ENCODE assay signal across 22 cellular contexts in genomic region chr10:108775911-108776475, GRCh38.
"Had no signal": no experiment of that assay in that cellular context is flagged by ENCODE, and none has a peak within 500 bp of the region (broad histone marks: within the 10 kb centered on the region; RNA-seq: fewer than 3 reads in every experiment).

No MANE protein-coding gene starts in this region.

- H3K9me3 ChIP-seq: lower lobe of right lung, neutrophil, spleen, testis, tibial nerve, upper lobe of right lung, vagina had no signal

- H3K4me3 ChIP-seq: hepatocyte, left ventricle myocardium inferior, lower lobe of right lung, spleen, testis, tibial nerve, upper lobe of right lung, vagina had no signal

- H3K4me1 ChIP-seq: left ventricle myocardium inferior, lower lobe of right lung, spleen, testis, tibial nerve, upper lobe of right lung, vagina had no signal

- H3K27ac ChIP-seq: hepatocyte, left ventricle myocardium inferior, lower lobe of right lung, neutrophil, spleen, testis, tibial nerve, upper lobe of right lung, vagina had no signal

- H3K4me2 ChIP-seq: hepatocyte had no signal

- FAIRE-seq: endometrium, kidney had no signal

- H3K27me3 ChIP-seq: hepatocyte, neutrophil, spleen, testis, tibial nerve, upper lobe of right lung, vagina had no signal

- H3K36me3 ChIP-seq: left ventricle myocardium inferior, lower lobe of right lung, neutrophil, spleen, tibial nerve, upper lobe of right lung, vagina had no signal

- DNase-seq: effector memory CD4-positive, alpha-beta T cell; foreskin melanocyte; head of caudate nucleus; kidney; left cardiac atrium; left ventricle myocardium inferior; lower lobe of right lung; mesenchymal stem cell; naive B cell; posterior cingulate gyrus; spleen; stimulated activated CD4-positive, alpha-beta T cell treated with anti-CD3 and anti-CD28 coated beads, Interleukin-15, amount 100 ng/mL, for 24 hours; stimulated activated CD4-positive, alpha-beta T cell treated with anti-CD3 and anti-CD28 coated beads, Interleukin-1b, Interleukin-23, amount 100 ng/mL, for 48 hours; stimulated activated CD4-positive, alpha-beta T cell treated with anti-CD3 and anti-CD28 coated beads, Interleukin-4, amount 100 ng/mL, for 24 hours; stimulated activated naive CD8-positive, alpha-beta T cell treated with anti-CD3 and anti-CD28 coated beads, Interleukin-15, amount 100 ng/mL, for 72 hours; testis; upper lobe of right lung had no signal

- H3K79me2 ChIP-seq: hepatocyte had no signal

- H2AFZ ChIP-seq: hepatocyte had no signal
